ENCODE assay signal across 1 cellular context in genomic region chr1:221291113-221291512, GRCh38.
TF ChIP-seq lines count a peak whose summit lies in the region.

No MANE protein-coding gene starts in this region.

TF ChIP-seq in IMR-90, 13 proteins besides CTCF, POLR2A, EP300 and RAD21 (continued from another document):
- TF ChIP-seq FOS (IDR thresholded peaks at IDR 0.05; ENCODE audit: low read depth, low read length) (no peak), MAZ (IDR thresholded peaks at IDR 0.05; ENCODE audit: borderline replicate concordance, low read depth, low read length) (no peak), NFE2L2 (IDR thresholded peaks at IDR 0.05; ENCODE audit: low read depth, low read length) (no peak)
